1 cellular context compared by ENCODE assay signal in genomic region chr20:44660506-44660905, GRCh38.
A peak's percentile ranks its signal among the peaks of the same experiment; 100 is the strongest.
TF ChIP-seq lines count a peak whose summit lies in the region.

No MANE protein-coding gene starts in this region.

TF ChIP-seq in GM12878, 131 proteins besides CTCF, POLR2A, EP300 and RAD21:
- TF ChIP-seq RUNX3 (IDR thresholded peaks at IDR 0.05; ENCODE audit: low read length) (peak; percentile 93), JUNB (IDR thresholded peaks at IDR 0.05) (peak; percentile 11; the same call in 1 of the 2 replicates), RCOR1 (conservative IDR thresholded peaks at IDR 0.05; ENCODE audit: low read depth, low read length) (no peak), IRF4 (IDR thresholded peaks at IDR 0.05; ENCODE audit: low read depth, low read length) (0 out of 2 replicates have a peak, but pooled peaks have one; percentile 29), POLR2AphosphoS2 (IDR thresholded peaks at IDR 0.05; ENCODE audit: low read depth, low read length) (no peak), NFIC (IDR thresholded peaks at IDR 0.05; ENCODE audit: low read depth, low read length) (peak; percentile 38; the same call in 1 of the 2 replicates), ZNF217 (IDR thresholded peaks at IDR 0.05) (no peak)
- TF ChIP-seq, protein P1, sequence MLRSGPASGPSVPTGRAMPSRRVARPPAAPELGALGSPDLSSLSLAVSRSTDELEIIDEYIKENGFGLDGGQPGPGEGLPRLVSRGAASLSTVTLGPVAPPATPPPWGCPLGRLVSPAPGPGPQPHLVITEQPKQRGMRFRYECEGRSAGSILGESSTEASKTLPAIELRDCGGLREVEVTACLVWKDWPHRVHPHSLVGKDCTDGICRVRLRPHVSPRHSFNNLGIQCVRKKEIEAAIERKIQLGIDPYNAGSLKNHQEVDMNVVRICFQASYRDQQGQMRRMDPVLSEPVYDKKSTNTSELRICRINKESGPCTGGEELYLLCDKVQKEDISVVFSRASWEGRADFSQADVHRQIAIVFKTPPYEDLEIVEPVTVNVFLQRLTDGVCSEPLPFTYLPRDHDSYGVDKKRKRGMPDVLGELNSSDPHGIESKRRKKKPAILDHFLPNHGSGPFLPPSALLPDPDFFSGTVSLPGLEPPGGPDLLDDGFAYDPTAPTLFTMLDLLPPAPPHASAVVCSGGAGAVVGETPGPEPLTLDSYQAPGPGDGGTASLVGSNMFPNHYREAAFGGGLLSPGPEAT (IDR thresholded peaks at IDR 0.05; ENCODE audit: low read depth), result 0 out of 2 replicates have a peak, but pooled peaks have one; percentile 13
